ENCODE assay signal across 9 cellular contexts in genomic region chr7:71883415-71883814, GRCh38.
"Had no signal": no experiment of that assay in that cellular context is flagged by ENCODE, and none has a peak within 500 bp of the region (broad histone marks: within the 10 kb centered on the region; RNA-seq: fewer than 3 reads in every experiment).

No MANE protein-coding gene starts in this region.

- DNase-seq: GM23248, GOT3, H7, H9, HCEC 1CT, HFFc6 had no signal

- H3K4me3 Mint-ChIP-seq: GM23338, H9, HFFc6 had no signal

- H3K27ac Mint-ChIP-seq: GM23338, H9, HFFc6 had no signal

- ATAC-seq: GM23338, HCT116 had no signal

- H3K4me3 ChIP-seq: GM23248, GM23338, HAP-1 had no signal
